ENCODE assay signal across 1 cellular context in the genomic region with DNA sequence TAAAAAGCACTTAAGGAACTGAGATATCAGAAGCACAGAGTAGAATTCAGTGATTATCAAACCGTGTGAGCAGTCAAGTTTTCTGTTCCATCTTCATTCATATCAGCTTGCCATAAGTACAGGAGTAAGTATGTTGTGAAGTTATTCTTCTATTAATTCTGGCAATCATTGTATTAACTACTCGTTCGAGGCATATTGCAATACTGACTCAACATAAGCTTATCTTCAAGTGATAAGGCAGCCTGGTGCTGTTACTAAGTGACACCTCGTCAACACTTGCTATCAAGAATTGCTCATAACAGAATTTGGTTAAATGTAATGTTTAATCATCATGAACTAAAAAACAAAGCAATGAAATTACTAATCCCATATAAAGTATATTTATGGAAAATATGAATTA.
TF ChIP-seq lines count a peak whose summit lies in the region.

No MANE protein-coding gene starts in this region.

TF ChIP-seq in K562, 482 proteins besides CTCF, POLR2A, EP300 and RAD21 (continued from another document and continues in another):
- TF ChIP-seq, protein P1, sequence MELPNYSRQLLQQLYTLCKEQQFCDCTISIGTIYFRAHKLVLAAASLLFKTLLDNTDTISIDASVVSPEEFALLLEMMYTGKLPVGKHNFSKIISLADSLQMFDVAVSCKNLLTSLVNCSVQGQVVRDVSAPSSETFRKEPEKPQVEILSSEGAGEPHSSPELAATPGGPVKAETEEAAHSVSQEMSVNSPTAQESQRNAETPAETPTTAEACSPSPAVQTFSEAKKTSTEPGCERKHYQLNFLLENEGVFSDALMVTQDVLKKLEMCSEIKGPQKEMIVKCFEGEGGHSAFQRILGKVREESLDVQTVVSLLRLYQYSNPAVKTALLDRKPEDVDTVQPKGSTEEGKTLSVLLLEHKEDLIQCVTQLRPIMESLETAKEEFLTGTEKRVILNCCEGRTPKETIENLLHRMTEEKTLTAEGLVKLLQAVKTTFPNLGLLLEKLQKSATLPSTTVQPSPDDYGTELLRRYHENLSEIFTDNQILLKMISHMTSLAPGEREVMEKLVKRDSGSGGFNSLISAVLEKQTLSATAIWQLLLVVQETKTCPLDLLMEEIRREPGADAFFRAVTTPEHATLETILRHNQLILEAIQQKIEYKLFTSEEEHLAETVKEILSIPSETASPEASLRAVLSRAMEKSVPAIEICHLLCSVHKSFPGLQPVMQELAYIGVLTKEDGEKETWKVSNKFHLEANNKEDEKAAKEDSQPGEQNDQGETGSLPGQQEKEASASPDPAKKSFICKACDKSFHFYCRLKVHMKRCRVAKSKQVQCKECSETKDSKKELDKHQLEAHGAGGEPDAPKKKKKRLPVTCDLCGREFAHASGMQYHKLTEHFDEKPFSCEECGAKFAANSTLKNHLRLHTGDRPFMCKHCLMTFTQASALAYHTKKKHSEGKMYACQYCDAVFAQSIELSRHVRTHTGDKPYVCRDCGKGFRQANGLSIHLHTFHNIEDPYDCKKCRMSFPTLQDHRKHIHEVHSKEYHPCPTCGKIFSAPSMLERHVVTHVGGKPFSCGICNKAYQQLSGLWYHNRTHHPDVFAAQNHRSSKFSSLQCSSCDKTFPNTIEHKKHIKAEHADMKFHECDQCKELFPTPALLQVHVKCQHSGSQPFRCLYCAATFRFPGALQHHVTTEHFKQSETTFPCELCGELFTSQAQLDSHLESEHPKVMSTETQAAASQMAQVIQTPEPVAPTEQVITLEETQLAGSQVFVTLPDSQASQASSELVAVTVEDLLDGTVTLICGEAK (IDR thresholded peaks at IDR 0.05) = no peak
- TF ChIP-seq, protein P1 (CRISPR knock-in tag; IDR thresholded peaks at IDR 0.05) = no peak
- TF ChIP-seq MAFG (tag; conservative IDR thresholded peaks at IDR 0.05) (peak; percentile 50), TOE1 (IDR thresholded peaks at IDR 0.05; ENCODE audit: borderline replicate concordance) (no peak), TOE1 (CRISPR knock-in tag; IDR thresholded peaks at IDR 0.05; ENCODE audit: borderline replicate concordance, low read depth) (no peak), HEY1 (CRISPR knock-in tag; IDR thresholded peaks at IDR 0.05; ENCODE audit: borderline replicate concordance) (no peak), CCNT2 (IDR thresholded peaks at IDR 0.05; ENCODE audit: borderline replicate concordance, extremely low read depth, insufficient read length, low read depth, low read length) (peak; percentile 27), TEAD1 (CRISPR knock-in tag; IDR thresholded peaks at IDR 0.05) (peak in 1 of 2 experiments; percentile 48; a peak in 1 of 4 replicates), TRIM24 (IDR thresholded peaks at IDR 0.05) (peak in 1 of 2 experiments; percentile 65; a peak in 1 of 4 replicates), HMG20B (CRISPR knock-in tag; IDR thresholded peaks at IDR 0.05) (no peak), TEAD4 (IDR thresholded peaks at IDR 0.05; ENCODE audit: low read length) (peak; percentile 30; the same call in 1 of the 2 replicates), TEAD4 (CRISPR knock-in tag; IDR thresholded peaks at IDR 0.05; ENCODE audit: borderline replicate concordance) (no peak), NR2F6 (CRISPR knock-in tag; IDR thresholded peaks at IDR 0.05) (0 out of 2 replicates have a peak, but pooled peaks have one; percentile 19), ASH1L (IDR thresholded peaks at IDR 0.05; ENCODE audit: borderline replicate concordance, low read depth, partially characterized antibody) (no peak), HDAC6 (IDR thresholded peaks at IDR 0.05; ENCODE audit: low read depth, low read length) (no peak), MTF1 (CRISPR knock-in tag; IDR thresholded peaks at IDR 0.05; ENCODE audit: borderline replicate concordance) (no peak), E2F3 (CRISPR knock-in tag; IDR thresholded peaks at IDR 0.05) (no peak), NFE2 (IDR thresholded peaks at IDR 0.05; ENCODE audit: low read depth) (peak; percentile 70), SMARCC2 (IDR thresholded peaks at IDR 0.05; ENCODE audit: low read depth) (peak; percentile 71; the same call in 1 of the 2 replicates), MBD2 (IDR thresholded peaks at IDR 0.05; ENCODE audit: borderline replicate concordance, low read depth) (no peak), CREM (IDR thresholded peaks at IDR 0.05; ENCODE audit: low read depth) (no peak), RFX1 (IDR thresholded peaks at IDR 0.05) (peak; percentile 73), RHOXF2B (CRISPR knock-in tag; conservative IDR thresholded peaks at IDR 0.05) (no peak), SOX6 (IDR thresholded peaks at IDR 0.05) (peak; percentile 41; the same call in 1 of the 2 replicates), ZNF780A (CRISPR knock-in tag; IDR thresholded peaks at IDR 0.05) (no peak), JUND (IDR thresholded peaks at IDR 0.05; ENCODE audit: borderline replicate concordance, low read depth, low read length) (peak; percentile 59; the same call in 1 of the 2 replicates), JUND (tag; IDR thresholded peaks at IDR 0.05; ENCODE audit: borderline replicate concordance, low read depth, low read length) (peak; percentile 46; the same call in 1 of the 3 replicates), RBM39 (optimal IDR thresholded peaks at IDR 0.05; ENCODE audit: low read depth, low read length) (no peak), ZNF583 (CRISPR knock-in tag; IDR thresholded peaks at IDR 0.05) (no peak), LEF1 (IDR thresholded peaks at IDR 0.05) (peak; percentile 35; the same call in 1 of the 2 replicates), HDAC2 (IDR thresholded peaks at IDR 0.05) (0 out of 2 replicates have a peak, but pooled peaks have one; percentile 43)
- TF ChIP-seq, protein P2, sequence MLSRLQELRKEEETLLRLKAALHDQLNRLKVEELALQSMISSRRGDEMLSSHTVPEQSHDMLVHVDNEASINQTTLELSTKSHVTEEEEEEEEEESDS (CRISPR knock-in tag; IDR thresholded peaks at IDR 0.05) = no peak
- TF ChIP-seq, protein P3, sequence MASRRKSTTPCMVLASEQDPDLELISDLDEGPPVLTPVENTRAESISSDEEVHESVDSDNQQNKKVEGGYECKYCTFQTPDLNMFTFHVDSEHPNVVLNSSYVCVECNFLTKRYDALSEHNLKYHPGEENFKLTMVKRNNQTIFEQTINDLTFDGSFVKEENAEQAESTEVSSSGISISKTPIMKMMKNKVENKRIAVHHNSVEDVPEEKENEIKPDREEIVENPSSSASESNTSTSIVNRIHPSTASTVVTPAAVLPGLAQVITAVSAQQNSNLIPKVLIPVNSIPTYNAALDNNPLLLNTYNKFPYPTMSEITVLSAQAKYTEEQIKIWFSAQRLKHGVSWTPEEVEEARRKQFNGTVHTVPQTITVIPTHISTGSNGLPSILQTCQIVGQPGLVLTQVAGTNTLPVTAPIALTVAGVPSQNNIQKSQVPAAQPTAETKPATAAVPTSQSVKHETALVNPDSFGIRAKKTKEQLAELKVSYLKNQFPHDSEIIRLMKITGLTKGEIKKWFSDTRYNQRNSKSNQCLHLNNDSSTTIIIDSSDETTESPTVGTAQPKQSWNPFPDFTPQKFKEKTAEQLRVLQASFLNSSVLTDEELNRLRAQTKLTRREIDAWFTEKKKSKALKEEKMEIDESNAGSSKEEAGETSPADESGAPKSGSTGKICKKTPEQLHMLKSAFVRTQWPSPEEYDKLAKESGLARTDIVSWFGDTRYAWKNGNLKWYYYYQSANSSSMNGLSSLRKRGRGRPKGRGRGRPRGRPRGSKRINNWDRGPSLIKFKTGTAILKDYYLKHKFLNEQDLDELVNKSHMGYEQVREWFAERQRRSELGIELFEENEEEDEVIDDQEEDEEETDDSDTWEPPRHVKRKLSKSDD (conservative IDR thresholded peaks at IDR 0.05; ENCODE audit: low read length) = no peak
- TF ChIP-seq, protein P4, sequence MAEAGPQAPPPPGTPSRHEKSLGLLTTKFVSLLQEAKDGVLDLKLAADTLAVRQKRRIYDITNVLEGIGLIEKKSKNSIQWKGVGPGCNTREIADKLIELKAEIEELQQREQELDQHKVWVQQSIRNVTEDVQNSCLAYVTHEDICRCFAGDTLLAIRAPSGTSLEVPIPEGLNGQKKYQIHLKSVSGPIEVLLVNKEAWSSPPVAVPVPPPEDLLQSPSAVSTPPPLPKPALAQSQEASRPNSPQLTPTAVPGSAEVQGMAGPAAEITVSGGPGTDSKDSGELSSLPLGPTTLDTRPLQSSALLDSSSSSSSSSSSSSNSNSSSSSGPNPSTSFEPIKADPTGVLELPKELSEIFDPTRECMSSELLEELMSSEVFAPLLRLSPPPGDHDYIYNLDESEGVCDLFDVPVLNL (CRISPR knock-in tag; IDR thresholded peaks at IDR 0.05; ENCODE audit: low read depth) = no peak
- TF ChIP-seq, protein P5, sequence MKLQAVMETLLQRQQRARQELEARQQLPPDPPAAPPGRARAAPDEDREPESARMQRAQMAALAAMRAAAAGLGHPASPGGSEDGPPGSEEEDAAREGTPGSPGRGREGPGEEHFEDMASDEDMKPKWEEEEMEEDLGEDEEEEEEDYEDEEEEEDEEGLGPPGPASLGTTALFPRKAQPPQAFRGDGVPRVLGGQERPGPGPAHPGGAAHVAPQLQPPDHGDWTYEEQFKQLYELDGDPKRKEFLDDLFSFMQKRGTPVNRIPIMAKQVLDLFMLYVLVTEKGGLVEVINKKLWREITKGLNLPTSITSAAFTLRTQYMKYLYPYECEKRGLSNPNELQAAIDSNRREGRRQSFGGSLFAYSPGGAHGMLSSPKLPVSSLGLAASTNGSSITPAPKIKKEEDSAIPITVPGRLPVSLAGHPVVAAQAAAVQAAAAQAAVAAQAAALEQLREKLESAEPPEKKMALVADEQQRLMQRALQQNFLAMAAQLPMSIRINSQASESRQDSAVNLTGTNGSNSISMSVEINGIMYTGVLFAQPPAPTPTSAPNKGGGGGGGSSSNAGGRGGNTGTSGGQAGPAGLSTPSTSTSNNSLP (IDR thresholded peaks at IDR 0.05; ENCODE audit: borderline replicate concordance, low read depth, low read length) = peak; percentile 37; the same call in 1 of the 2 replicates
- TF ChIP-seq, protein P6, sequence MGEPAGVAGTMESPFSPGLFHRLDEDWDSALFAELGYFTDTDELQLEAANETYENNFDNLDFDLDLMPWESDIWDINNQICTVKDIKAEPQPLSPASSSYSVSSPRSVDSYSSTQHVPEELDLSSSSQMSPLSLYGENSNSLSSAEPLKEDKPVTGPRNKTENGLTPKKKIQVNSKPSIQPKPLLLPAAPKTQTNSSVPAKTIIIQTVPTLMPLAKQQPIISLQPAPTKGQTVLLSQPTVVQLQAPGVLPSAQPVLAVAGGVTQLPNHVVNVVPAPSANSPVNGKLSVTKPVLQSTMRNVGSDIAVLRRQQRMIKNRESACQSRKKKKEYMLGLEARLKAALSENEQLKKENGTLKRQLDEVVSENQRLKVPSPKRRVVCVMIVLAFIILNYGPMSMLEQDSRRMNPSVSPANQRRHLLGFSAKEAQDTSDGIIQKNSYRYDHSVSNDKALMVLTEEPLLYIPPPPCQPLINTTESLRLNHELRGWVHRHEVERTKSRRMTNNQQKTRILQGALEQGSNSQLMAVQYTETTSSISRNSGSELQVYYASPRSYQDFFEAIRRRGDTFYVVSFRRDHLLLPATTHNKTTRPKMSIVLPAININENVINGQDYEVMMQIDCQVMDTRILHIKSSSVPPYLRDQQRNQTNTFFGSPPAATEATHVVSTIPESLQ (CRISPR knock-in tag; IDR thresholded peaks at IDR 0.05) = no peak
- TF ChIP-seq, protein P7, sequence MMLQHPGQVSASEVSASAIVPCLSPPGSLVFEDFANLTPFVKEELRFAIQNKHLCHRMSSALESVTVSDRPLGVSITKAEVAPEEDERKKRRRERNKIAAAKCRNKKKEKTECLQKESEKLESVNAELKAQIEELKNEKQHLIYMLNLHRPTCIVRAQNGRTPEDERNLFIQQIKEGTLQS (IDR thresholded peaks at IDR 0.05) = peak; percentile 55; the same call in 1 of the 2 replicates
- TF ChIP-seq, protein P7 (CRISPR knock-in tag; conservative IDR thresholded peaks at IDR 0.05) = no peak
- TF ChIP-seq, protein P8, sequence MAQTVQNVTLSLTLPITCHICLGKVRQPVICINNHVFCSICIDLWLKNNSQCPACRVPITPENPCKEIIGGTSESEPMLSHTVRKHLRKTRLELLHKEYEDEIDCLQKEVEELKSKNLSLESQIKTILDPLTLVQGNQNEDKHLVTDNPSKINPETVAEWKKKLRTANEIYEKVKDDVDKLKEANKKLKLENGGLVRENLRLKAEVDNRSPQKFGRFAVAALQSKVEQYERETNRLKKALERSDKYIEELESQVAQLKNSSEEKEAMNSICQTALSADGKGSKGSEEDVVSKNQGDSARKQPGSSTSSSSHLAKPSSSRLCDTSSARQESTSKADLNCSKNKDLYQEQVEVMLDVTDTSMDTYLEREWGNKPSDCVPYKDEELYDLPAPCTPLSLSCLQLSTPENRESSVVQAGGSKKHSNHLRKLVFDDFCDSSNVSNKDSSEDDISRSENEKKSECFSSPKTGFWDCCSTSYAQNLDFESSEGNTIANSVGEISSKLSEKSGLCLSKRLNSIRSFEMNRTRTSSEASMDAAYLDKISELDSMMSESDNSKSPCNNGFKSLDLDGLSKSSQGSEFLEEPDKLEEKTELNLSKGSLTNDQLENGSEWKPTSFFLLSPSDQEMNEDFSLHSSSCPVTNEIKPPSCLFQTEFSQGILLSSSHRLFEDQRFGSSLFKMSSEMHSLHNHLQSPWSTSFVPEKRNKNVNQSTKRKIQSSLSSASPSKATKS (CRISPR knock-in tag; IDR thresholded peaks at IDR 0.05) = no peak
